8 cellular contexts compared by ENCODE assay signal in the genomic region with DNA sequence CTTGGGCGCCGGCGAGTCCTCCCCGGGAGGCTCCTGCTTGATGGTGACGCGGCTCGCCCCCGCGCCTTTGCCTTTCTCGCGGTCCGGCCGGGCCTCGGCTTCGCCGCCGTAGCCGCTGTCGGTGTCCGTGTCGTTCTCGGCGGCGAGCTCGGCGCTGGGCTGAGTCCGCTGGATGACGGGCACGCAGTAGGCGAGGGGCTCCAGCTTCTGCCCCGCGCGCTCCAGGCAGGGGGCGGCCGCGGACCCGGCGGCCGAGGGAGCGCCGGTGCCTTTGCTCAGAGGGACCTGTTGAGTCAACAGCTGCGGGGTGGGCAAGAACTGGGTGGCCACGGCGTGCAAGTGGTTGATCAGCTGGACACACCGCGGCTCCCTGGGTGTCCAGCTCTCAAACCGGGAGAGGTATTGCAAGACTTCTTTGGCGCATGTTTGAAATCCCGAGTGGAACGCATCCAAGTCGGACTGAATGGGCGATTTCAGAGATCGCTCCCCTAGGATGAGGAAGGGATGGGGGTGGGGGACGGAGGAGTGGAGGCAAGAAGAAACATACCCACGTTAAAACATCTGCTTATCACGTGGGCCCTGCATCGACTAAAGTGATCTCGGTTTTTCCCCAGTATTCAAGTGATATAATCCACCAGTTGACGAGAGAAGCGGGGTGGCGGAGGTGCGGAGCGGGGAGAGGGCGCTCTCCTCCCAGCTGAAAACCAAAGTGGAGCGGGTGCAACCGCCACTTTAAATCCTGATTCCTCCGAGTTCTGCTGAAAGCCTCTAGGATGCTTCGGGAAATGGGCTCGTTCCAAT. TPM values are rescaled to one million over a fixed set of nuclear protein-coding genes. Genes with fewer than 3 reads are reported as not detected.
A peak's percentile ranks its signal among the peaks of the same experiment; 100 is the strongest.
DNase-seq lines count a peak whose midpoint lies in the region; ATAC-seq and TF ChIP-seq lines count a peak whose summit lies in the region.

No MANE protein-coding gene starts in this region.

- H3K27me3 ChIP-seq in RWPE2 (ENCODE audit: insufficient read depth, poor library complexity, severe bottlenecking) (peaks cover 20% of the 10 kb centered on the region), breast epithelium (no peaks in the 10 kb centered on the region)

- peak; percentile 33 for TF ChIP-seq CTCF in RWPE2 (IDR thresholded peaks at IDR 0.05; ENCODE audit: poor library complexity, severe bottlenecking)
- TF ChIP-seq CTCF in breast epithelium (IDR thresholded peaks at IDR 0.05): peak in 1 of 3 donors; percentile 23

- H3K9me3 ChIP-seq in ES-I3 (ENCODE audit: control insufficient read depth, insufficient read depth, low read length) (no peaks in the 10 kb centered on the region), RWPE2 (ENCODE audit: severe bottlenecking) (no peaks in the 10 kb centered on the region), breast epithelium (no peaks in the 10 kb centered on the region), iPS-18c (ENCODE audit: control insufficient read depth, insufficient read depth, low read length) (no peaks in the 10 kb centered on the region)

- H3K9ac ChIP-seq in ES-I3 (ENCODE audit: low read depth, low read length): peak overlapping the region; percentile 61; the same call in 1 of the 2 replicates

- H3K36me3 ChIP-seq in ES-I3 (ENCODE audit: insufficient read depth, low read length): no peaks in the 10 kb centered on the region
- H3K36me3 ChIP-seq in RWPE2 (ENCODE audit: low read depth): no peaks in the 10 kb centered on the region
- H3K36me3 ChIP-seq in breast epithelium: no peaks in the 10 kb centered on the region

- H3K4me3 ChIP-seq in RWPE2 (ENCODE audit: severe bottlenecking) (peak overlapping the region; percentile 31), breast epithelium (peak overlapping the region; percentile 60 to 83 (median 72)), iPS-18c (ENCODE audit: insufficient read depth, low read depth, low read length) (peak overlapping the region; percentile 45; the same call in 1 of the 2 replicates)

- intact Hi-C loops in breast epithelium (cut with DNase I; ENCODE audit: low total_unique reads): loop anchor here (10.0 kb wide), 1 partner anchor 162 kb away; no protein-coding TSS in a partner anchor
- intact Hi-C loops in sciatic nerve (cut with DNase I): loop anchor here (5.0 kb wide), 1 partner anchor 74 kb away; a partner anchor contains a TSS

- no peak for TF ChIP-seq POLR2A in breast epithelium (IDR thresholded peaks at IDR 0.05)

- DNase-seq in RWPE2 (ENCODE audit: low spot score) (no peak), breast epithelium (ENCODE audit: low spot score in 2 of 2) (peak; percentile 62 to 74), sciatic nerve (ENCODE audit: low spot score) (peak; percentile 90), NCI-H2029 treated with DMSO at 0.1 percent for 48 hours (lab: John Stamatoyannopoulos, UW) (no peak)

- H3K27ac ChIP-seq in RWPE2 (ENCODE audit: poor library complexity, severe bottlenecking) (no peak overlapping the region), breast epithelium (peak overlapping the region; percentile 99)

- H3K4me1 ChIP-seq in ES-I3 (ENCODE audit: insufficient read depth, low read length) (peaks cover 10% of the 10 kb centered on the region; the same call in 1 of the 2 replicates), RWPE2 (ENCODE audit: insufficient read depth, poor library complexity, severe bottlenecking) (no peaks in the 10 kb centered on the region), breast epithelium (peaks cover 0 to 5% of the 10 kb centered on the region in 2 donors)

- ATAC-seq in HG02642 (IDR thresholded peaks at IDR 0.05; ENCODE audit: poor library complexity, unreplicated experiment) (peak; percentile 25), RWPE2 (ENCODE audit: low read depth) (peak; percentile 18; the same call in 2 of the 3 replicates), sciatic nerve (peak; percentile 64), HG03342 (IDR thresholded peaks at IDR 0.05; ENCODE audit: unreplicated experiment) (no peak)

RNA-seq across cellular contexts. Expression of a gene that starts 2.0 kb away (rescaled TPM):
- total RNA-seq in breast epithelium (10 to 100 TPM in 1 of 3 donors, 1 to 10 TPM in 2; 5.6 to 29.7 (median 9.2) TPM), sciatic nerve (64.4 TPM)

Comparison
In these comparisons a context has a peak if more than half of its experiments do, and no peak if none do; other contexts are left out.
1. DNase-seq: peak in breast epithelium (2 of 2) and sciatic nerve (single experiment); none in RWPE2 (single experiment) and NCI-H2029 treated with DMSO at 0.1 percent for 48 hours (single experiment).
2. Peak in every context shown above with its lines, with median percentiles within 50 percentile points of each other: H3K4me3 ChIP-seq.